30 cellular contexts compared by ENCODE assay signal in the genomic region with DNA sequence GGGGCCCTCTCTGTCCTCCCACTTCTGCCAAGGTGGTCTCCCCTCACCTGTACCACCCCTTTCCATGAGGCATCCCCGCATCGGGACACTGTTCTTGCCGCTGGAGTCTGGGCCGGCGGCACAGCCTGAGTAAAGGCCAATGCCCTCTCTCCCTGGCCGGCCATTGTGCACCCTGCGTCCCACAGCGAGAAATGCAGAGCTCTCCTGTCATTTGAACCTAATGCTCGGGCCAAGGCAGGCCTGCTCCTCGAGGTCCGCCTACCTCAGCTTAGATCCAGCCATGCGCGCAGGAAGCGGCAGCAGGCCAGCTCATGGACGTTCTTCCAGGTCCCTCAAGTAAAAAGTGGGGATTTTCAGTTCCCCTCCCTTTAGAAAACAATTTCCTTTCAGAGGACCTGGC.
"Had no signal": no experiment of that assay in that cellular context is flagged by ENCODE, and none has a peak within 500 bp of the region (broad histone marks: within the 10 kb centered on the region; RNA-seq: fewer than 3 reads in every experiment).

No MANE protein-coding gene starts in this region.

- H3K4me3 ChIP-seq: coronary artery, esophagus squamous epithelium, left lung, neural progenitor cell, ovary, psoas muscle, skin epidermis, spleen, suprapubic skin had no signal

- DNase-seq: dermis blood vessel endothelial cell; effector memory CD4-positive, alpha-beta T cell; erythroblast; esophagus squamous epithelium; foreskin melanocyte; glutamatergic neuron; hypothalamus; immature natural killer cell; left lung; mammary epithelial cell; mesendoderm; midbrain; naive thymus-derived CD4-positive, alpha-beta T cell; nucleus accumbens; ovary; psoas muscle; right cardiac atrium; spleen; stimulated activated CD4-positive, alpha-beta T cell treated with anti-CD3 and anti-CD28 coated beads, Interleukin-2, amount 100 ng/mL, for 48 hours; stimulated activated CD8-positive, alpha-beta memory T cell treated with anti-CD3 and anti-CD28 coated beads, Interleukin-4, amount 100 ng/mL, for 48 hours; stimulated activated naive CD4-positive, alpha-beta T cell; stimulated activated naive CD8-positive, alpha-beta T cell treated with anti-CD3 and anti-CD28 coated beads, Interleukin-15, amount 100 ng/mL, for 72 hours had no signal

- H3K36me3 ChIP-seq: esophagus squamous epithelium, left lung, neural progenitor cell, ovary, spleen, suprapubic skin had no signal

- FAIRE-seq: endometrium, keratinocyte had no signal

- H3K4me2 ChIP-seq: neural progenitor cell had no signal

- H3K4me3 Mint-ChIP-seq: immature natural killer cell; naive thymus-derived CD4-positive, alpha-beta T cell; nephron; neural progenitor cell; stimulated activated naive CD8-positive, alpha-beta T cell treated with anti-CD3 and anti-CD28 coated beads, Interleukin-15, amount 100 ng/mL, for 72 hours; type B pancreatic cell had no signal

- H3K4me1 Mint-ChIP-seq: immature natural killer cell; naive thymus-derived CD4-positive, alpha-beta T cell; stimulated activated naive CD8-positive, alpha-beta T cell treated with anti-CD3 and anti-CD28 coated beads, Interleukin-15, amount 100 ng/mL, for 72 hours had no signal

- H3K9me3 Mint-ChIP-seq: naive thymus-derived CD4-positive, alpha-beta T cell; stimulated activated naive CD8-positive, alpha-beta T cell treated with anti-CD3 and anti-CD28 coated beads, Interleukin-15, amount 100 ng/mL, for 72 hours had no signal

- H3K36me3 Mint-ChIP-seq: immature natural killer cell, neural progenitor cell, type B pancreatic cell had no signal

- H3K27ac ChIP-seq: coronary artery, esophagus squamous epithelium, left lung, neural progenitor cell, ovary, psoas muscle, skin epidermis, spleen, suprapubic skin had no signal

- H3K27me3 ChIP-seq: left lung, ovary, suprapubic skin had no signal

- H3K9me3 ChIP-seq: esophagus squamous epithelium, left lung, ovary, psoas muscle, suprapubic skin had no signal

- H3K27ac Mint-ChIP-seq: immature natural killer cell; naive thymus-derived CD4-positive, alpha-beta T cell; neural progenitor cell; stimulated activated naive CD8-positive, alpha-beta T cell treated with anti-CD3 and anti-CD28 coated beads, Interleukin-15, amount 100 ng/mL, for 72 hours; type B pancreatic cell had no signal

- H2AFZ ChIP-seq: neural progenitor cell had no signal

- H3K4me1 ChIP-seq: left lung, psoas muscle had no signal

- ATAC-seq: left lung; naive thymus-derived CD4-positive, alpha-beta T cell; psoas muscle; right cardiac atrium; stimulated activated naive CD8-positive, alpha-beta T cell treated with anti-CD3 and anti-CD28 coated beads, Interleukin-15, amount 100 ng/mL, for 72 hours had no signal
